2 cellular contexts compared by ENCODE assay signal in genomic region chr20:60884277-60884676, GRCh38.
TF ChIP-seq lines count a peak whose summit lies in the region.

No MANE protein-coding gene starts in this region.

TF ChIP-seq in HEK293, 187 proteins besides CTCF, POLR2A, EP300 and RAD21 (continued from another document):
- TF ChIP-seq ZBTB21 (tag by site-specific recombination; IDR thresholded peaks at IDR 0.05) (0 out of 2 replicates have a peak, but pooled peaks have one; percentile 12), MZF1 (tag by site-specific recombination; IDR thresholded peaks at IDR 0.05; ENCODE audit: borderline replicate concordance) (no peak), ZNF140 (tag by site-specific recombination; IDR thresholded peaks at IDR 0.05) (no peak), ZNF624 (tag by site-specific recombination; IDR thresholded peaks at IDR 0.05) (no peak), ZNF544 (tag by site-specific recombination; IDR thresholded peaks at IDR 0.05) (no peak)
- TF ChIP-seq, protein P1, sequence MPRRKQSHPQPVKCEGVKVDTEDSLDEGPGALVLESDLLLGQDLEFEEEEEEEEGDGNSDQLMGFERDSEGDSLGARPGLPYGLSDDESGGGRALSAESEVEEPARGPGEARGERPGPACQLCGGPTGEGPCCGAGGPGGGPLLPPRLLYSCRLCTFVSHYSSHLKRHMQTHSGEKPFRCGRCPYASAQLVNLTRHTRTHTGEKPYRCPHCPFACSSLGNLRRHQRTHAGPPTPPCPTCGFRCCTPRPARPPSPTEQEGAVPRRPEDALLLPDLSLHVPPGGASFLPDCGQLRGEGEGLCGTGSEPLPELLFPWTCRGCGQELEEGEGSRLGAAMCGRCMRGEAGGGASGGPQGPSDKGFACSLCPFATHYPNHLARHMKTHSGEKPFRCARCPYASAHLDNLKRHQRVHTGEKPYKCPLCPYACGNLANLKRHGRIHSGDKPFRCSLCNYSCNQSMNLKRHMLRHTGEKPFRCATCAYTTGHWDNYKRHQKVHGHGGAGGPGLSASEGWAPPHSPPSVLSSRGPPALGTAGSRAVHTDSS (tag by site-specific recombination; IDR thresholded peaks at IDR 0.05): peak; percentile 51; the same call in 1 of the 2 replicates

TF ChIP-seq in K562, 482 proteins besides CTCF, POLR2A, EP300 and RAD21 (continued from another document):
- TF ChIP-seq TFE3 (CRISPR knock-in tag; IDR thresholded peaks at IDR 0.05): no peak
- TF ChIP-seq STAT5A (IDR thresholded peaks at IDR 0.05; ENCODE audit: borderline replicate concordance, low read length): no peak
- TF ChIP-seq ARID1B (IDR thresholded peaks at IDR 0.05): no peak
- TF ChIP-seq, protein P2, sequence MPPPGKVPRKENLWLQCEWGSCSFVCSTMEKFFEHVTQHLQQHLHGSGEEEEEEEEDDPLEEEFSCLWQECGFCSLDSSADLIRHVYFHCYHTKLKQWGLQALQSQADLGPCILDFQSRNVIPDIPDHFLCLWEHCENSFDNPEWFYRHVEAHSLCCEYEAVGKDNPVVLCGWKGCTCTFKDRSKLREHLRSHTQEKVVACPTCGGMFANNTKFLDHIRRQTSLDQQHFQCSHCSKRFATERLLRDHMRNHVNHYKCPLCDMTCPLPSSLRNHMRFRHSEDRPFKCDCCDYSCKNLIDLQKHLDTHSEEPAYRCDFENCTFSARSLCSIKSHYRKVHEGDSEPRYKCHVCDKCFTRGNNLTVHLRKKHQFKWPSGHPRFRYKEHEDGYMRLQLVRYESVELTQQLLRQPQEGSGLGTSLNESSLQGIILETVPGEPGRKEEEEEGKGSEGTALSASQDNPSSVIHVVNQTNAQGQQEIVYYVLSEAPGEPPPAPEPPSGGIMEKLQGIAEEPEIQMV (tag; conservative IDR thresholded peaks at IDR 0.05; ENCODE audit: low read depth): no peak
- TF ChIP-seq, protein P3, sequence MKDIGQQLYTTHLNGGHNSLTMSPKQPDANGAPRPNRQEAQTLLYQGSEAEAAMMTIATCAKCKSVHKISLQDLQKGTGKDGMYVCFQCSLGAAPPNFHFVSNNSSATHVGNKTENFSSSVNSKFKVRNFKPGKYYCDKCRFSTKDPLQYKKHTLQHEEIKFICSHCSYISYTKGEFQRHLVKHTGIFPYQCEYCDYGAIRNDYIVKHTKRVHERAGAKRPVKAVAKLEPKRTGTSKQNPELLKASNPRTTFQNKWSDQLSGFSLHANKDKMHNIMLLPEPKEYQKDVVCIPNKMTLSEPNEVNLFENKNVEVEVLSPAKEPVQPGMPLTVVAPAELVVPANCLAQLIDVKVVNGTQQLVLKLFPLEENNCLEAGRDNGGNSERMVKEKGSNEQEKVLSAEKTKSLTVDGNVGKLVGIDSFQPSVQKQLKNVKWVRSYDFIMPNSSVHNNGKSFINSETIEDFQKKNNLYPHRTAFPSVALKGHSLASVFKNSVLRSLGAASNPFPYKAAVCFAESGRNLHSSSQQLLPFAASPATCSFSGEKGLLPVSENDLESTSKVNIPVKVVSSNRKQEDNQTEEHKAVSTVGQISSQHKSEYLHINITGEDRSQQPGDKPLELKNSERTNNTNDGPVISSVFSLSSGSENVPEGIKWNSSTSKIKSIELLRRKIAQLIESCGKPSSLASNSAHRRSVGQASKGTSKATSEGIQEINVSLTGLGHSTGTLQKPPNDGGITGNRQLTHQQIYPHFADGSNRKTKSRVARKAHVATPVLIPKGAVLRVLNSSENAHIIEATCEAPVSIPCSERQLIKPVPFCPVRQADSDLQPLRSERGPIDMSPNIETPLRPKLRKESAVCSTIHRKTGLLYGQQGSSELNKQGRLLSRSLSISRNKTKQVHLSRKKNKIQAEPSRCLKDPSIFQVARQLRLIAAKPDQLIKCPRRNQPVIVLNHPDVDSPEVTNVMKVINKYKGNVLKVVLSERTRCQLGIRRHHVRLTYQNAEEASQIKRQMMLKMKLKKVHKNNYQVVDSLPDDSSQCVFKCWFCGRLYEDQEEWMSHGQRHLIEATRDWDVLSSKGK (CRISPR knock-in tag; IDR thresholded peaks at IDR 0.05): no peak
TF ChIP-seq in K562: peak in this region for 3.
